8 cellular contexts compared by ENCODE assay signal in genomic region chr9:21709464-21710058, GRCh38.
DNase-seq lines count a peak whose midpoint lies in the region; ATAC-seq lines count a peak whose summit lies in the region.

No MANE protein-coding gene starts in this region.

- H3K4me3 ChIP-seq in adipocyte (ENCODE audit: low read length), result no peak overlapping the region

- H3K27me3 ChIP-seq in adipocyte (replicated peaks; ENCODE audit: control insufficient read depth, insufficient read depth, low read length), result no peaks in the 10 kb centered on the region

- no peaks in the 10 kb centered on the region for H3K36me3 ChIP-seq in adipocyte (ENCODE audit: control insufficient read depth, insufficient read depth, low read length, severe bottlenecking)

- H3K9me3 ChIP-seq in adipocyte (ENCODE audit: control insufficient read depth, low read length), result no peaks in the 10 kb centered on the region

- no peak overlapping the region for H3K9ac ChIP-seq in adipocyte (ENCODE audit: low read length)

- H3K4me1 ChIP-seq in adipocyte (ENCODE audit: control insufficient read depth, insufficient read depth, low read length), result peaks cover 21% of the 10 kb centered on the region

- DNase-seq in CD1c-positive myeloid dendritic cell (ENCODE audit: extremely low spot score) (peak; percentile 75), RKO (ENCODE audit: low spot score) (peak; percentile 73), adipocyte (ENCODE audit: low read depth) (peak; percentile 82), inferior parietal cortex (ENCODE audit: extremely low spot score) (peak; percentile 66)
- DNase-seq in stimulated activated CD4-positive, alpha-beta T cell treated with anti-CD3 and anti-CD28 coated beads, Interleukin-2, amount 100 ng/mL, for 48 hours, result peak; percentile 67 to 75

- ATAC-seq in GM18907 (IDR thresholded peaks at IDR 0.05; ENCODE audit: unreplicated experiment) (peak; percentile 77), HG03354 (IDR thresholded peaks at IDR 0.05; ENCODE audit: poor library complexity, severe bottlenecking, unreplicated experiment) (peak; percentile 77), GM19023 (IDR thresholded peaks at IDR 0.05; ENCODE audit: unreplicated experiment) (no peak)
